10 cellular contexts compared by ENCODE assay signal in genomic region chr12:7555752-7556151, GRCh38. TPM values are rescaled to one million over a fixed set of nuclear protein-coding genes. Genes with fewer than 3 reads are reported as not detected.
DNase-seq lines count a peak whose midpoint lies in the region; ATAC-seq, FAIRE-seq and TF ChIP-seq lines count a peak whose summit lies in the region.
"Had no signal": no experiment of that assay in that cellular context is flagged by ENCODE, and none has a peak within 500 bp of the region (broad histone marks: within the 10 kb centered on the region; RNA-seq: fewer than 3 reads in every experiment).

No MANE protein-coding gene starts in this region.

- H3K4me1 ChIP-seq in astrocyte (ENCODE audit: insufficient read depth, low read length) (no peaks in the 10 kb centered on the region), upper lobe of left lung (peaks cover 0 to 3% (median 0%) of the 10 kb centered on the region in 4 donors)

- peak in 1 of 4 donors; percentile 64 for TF ChIP-seq POLR2A in upper lobe of left lung (IDR thresholded peaks at IDR 0.05)

- H4K20me1 ChIP-seq in astrocyte (ENCODE audit: insufficient read depth, low read length) = no peaks in the 10 kb centered on the region

- H3K27ac ChIP-seq in astrocyte (ENCODE audit: low read depth, low read length) = peak overlapping the region; percentile 61
- H3K27ac ChIP-seq in upper lobe of left lung = peak overlapping the region; percentile 60 to 74 (median 71)

- H3K27ac Mint-ChIP-seq in astrocyte (ENCODE audit: unreplicated experiment) = peak overlapping the region; percentile 83
- H3K27ac Mint-ChIP-seq in activated T-cell treated with anti-CD3 and anti-CD28 coated beads, Interleukin-2, amount 50 U/mL, for 24 hours = no peak overlapping the region
- H3K27ac Mint-ChIP-seq: activated CD8-positive, alpha-beta memory T cell treated with anti-CD3 and anti-CD28 coated beads, Interleukin-2, amount 10 ng/mL, durations not matched to agents 7 days and 5 days; B cell had no signal

- WGBS in upper lobe of left lung, 2 donors = 21 to 24% methylated on average over 3 of the region's 3 CpGs

- DNase-seq in Right ventricle myocardium inferior (ENCODE audit: missing footprints) (no peak), cardiac septum (ENCODE audit: low spot score) (no peak), astrocyte (ENCODE audit: low read depth) (peak; percentile 4), iris pigment epithelial cell (ENCODE audit: low read depth) (peak; percentile 85), upper lobe of left lung (no peak)
- no peak for DNase-seq in activated T-cell treated with anti-CD3 and anti-CD28 coated beads, Interleukin-2, amount 50 U/mL, for 24 hours
- DNase-seq: activated CD8-positive, alpha-beta memory T cell treated with anti-CD3 and anti-CD28 coated beads, Interleukin-2, amount 10 ng/mL, durations not matched to agents 7 days and 5 days had no signal

- no peaks in the 10 kb centered on the region for H3K36me3 ChIP-seq in astrocyte (ENCODE audit: insufficient read depth, low read length)
- H3K36me3 ChIP-seq in upper lobe of left lung = no peaks in the 10 kb centered on the region

- peaks cover 2% of the 10 kb centered on the region for H3K36me3 Mint-ChIP-seq in astrocyte (ENCODE audit: low read depth, unreplicated experiment)
- no peaks in the 10 kb centered on the region for H3K36me3 Mint-ChIP-seq in activated T-cell treated with anti-CD3 and anti-CD28 coated beads, Interleukin-2, amount 50 U/mL, for 24 hours (ENCODE audit: low read depth)
- H3K36me3 Mint-ChIP-seq: activated CD8-positive, alpha-beta memory T cell treated with anti-CD3 and anti-CD28 coated beads, Interleukin-2, amount 10 ng/mL, durations not matched to agents 7 days and 5 days had no signal

- peak overlapping the region; percentile 70 for H3K4me2 ChIP-seq in astrocyte (ENCODE audit: low read length)

- peaks cover 5% of the 10 kb centered on the region for H3K4me1 Mint-ChIP-seq in astrocyte (ENCODE audit: low read depth, unreplicated experiment)
- no peaks in the 10 kb centered on the region for H3K4me1 Mint-ChIP-seq in activated T-cell treated with anti-CD3 and anti-CD28 coated beads, Interleukin-2, amount 50 U/mL, for 24 hours (ENCODE audit: low read depth)
- H3K4me1 Mint-ChIP-seq: activated CD8-positive, alpha-beta memory T cell treated with anti-CD3 and anti-CD28 coated beads, Interleukin-2, amount 10 ng/mL, durations not matched to agents 7 days and 5 days; B cell had no signal

- peak; percentile 89 for FAIRE-seq in astrocyte (lab: Jason Lieb, UNC)

- H3K27me3 ChIP-seq in astrocyte (ENCODE audit: insufficient read depth, low read length) = no peaks in the 10 kb centered on the region
- H3K27me3 ChIP-seq in upper lobe of left lung = no peaks in the 10 kb centered on the region

- H3K9me3 ChIP-seq in astrocyte (ENCODE audit: insufficient read depth, low read depth, low read length) (no peaks in the 10 kb centered on the region), upper lobe of left lung (no peaks in the 10 kb centered on the region)

- H3K27me3 Mint-ChIP-seq in astrocyte (ENCODE audit: low read depth, unreplicated experiment) = no peaks in the 10 kb centered on the region
- peaks cover 43% of the 10 kb centered on the region for H3K27me3 Mint-ChIP-seq in activated T-cell treated with anti-CD3 and anti-CD28 coated beads, Interleukin-2, amount 50 U/mL, for 24 hours

- intact Hi-C loops in Right ventricle myocardium inferior (cut with DNase I) (no loop called here), cardiac septum (cut with DNase I) (no loop called here)

- no peaks in the 10 kb centered on the region for H3K79me2 ChIP-seq in astrocyte (ENCODE audit: insufficient read depth, low read length)

- TF ChIP-seq CTCF in astrocyte (IDR thresholded peaks at IDR 0.05; ENCODE audit: insufficient read depth, low read depth, low read length) = no peak
- TF ChIP-seq CTCF in upper lobe of left lung (IDR thresholded peaks at IDR 0.05) = no peak

- no peak overlapping the region for H3K4me3 ChIP-seq in astrocyte (ENCODE audit: insufficient read depth, low read depth, low read length)
- H3K4me3 ChIP-seq in upper lobe of left lung = no peak overlapping the region

- H3K9me3 Mint-ChIP-seq in astrocyte (ENCODE audit: unreplicated experiment) = peaks cover 8% of the 10 kb centered on the region
- peaks cover 7% of the 10 kb centered on the region for H3K9me3 Mint-ChIP-seq in activated T-cell treated with anti-CD3 and anti-CD28 coated beads, Interleukin-2, amount 50 U/mL, for 24 hours

- TF ChIP-seq EP300 in upper lobe of left lung (IDR thresholded peaks at IDR 0.05) = peak in 3 of 4 donors; percentile 12 to 84 (median 76)

- H2AFZ ChIP-seq in astrocyte (ENCODE audit: low read depth, low read length) = no peak overlapping the region

- no peak overlapping the region for H3K4me3 Mint-ChIP-seq in astrocyte (ENCODE audit: unreplicated experiment)
- no peak overlapping the region for H3K4me3 Mint-ChIP-seq in activated T-cell treated with anti-CD3 and anti-CD28 coated beads, Interleukin-2, amount 50 U/mL, for 24 hours
- H3K4me3 Mint-ChIP-seq: activated CD8-positive, alpha-beta memory T cell treated with anti-CD3 and anti-CD28 coated beads, Interleukin-2, amount 10 ng/mL, durations not matched to agents 7 days and 5 days; B cell had no signal

- no peak overlapping the region for H3K9ac ChIP-seq in astrocyte (ENCODE audit: low read length)

- ATAC-seq in Right ventricle myocardium inferior (peak; percentile 62), upper lobe of left lung (ENCODE audit: low FRiP score in 2 of 2) (peak; percentile 63 to 88), GM19324 (IDR thresholded peaks at IDR 0.05; ENCODE audit: low FRiP score, unreplicated experiment) (no peak), HG03378 (IDR thresholded peaks at IDR 0.05; ENCODE audit: unreplicated experiment) (no peak)
- ATAC-seq: activated CD8-positive, alpha-beta memory T cell treated with anti-CD3 and anti-CD28 coated beads, Interleukin-2, amount 10 ng/mL, durations not matched to agents 7 days and 5 days had no signal

RNA-seq across cellular contexts. Expression of gene CD163, which starts 52.2 kb away (rescaled TPM):
- total RNA-seq in Right ventricle myocardium inferior = 97.5 TPM
- total RNA-seq in cardiac septum = 20.6 TPM
- not detected in 2 replicates for total RNA-seq in astrocyte
- 100 to 1,000 TPM; 267 to 721 (median 394) TPM for total RNA-seq in upper lobe of left lung
- total RNA-seq: activated CD8-positive, alpha-beta memory T cell treated with anti-CD3 and anti-CD28 coated beads, Interleukin-2, amount 10 ng/mL, durations not matched to agents 7 days and 5 days had no signal

Comparison
In these comparisons a context has a peak if more than half of its experiments do, and no peak if none do; other contexts are left out.
1. ATAC-seq: peak in Right ventricle myocardium inferior (single experiment) and upper lobe of left lung (2 of 2); none in GM19324 (single experiment) and HG03378 (single experiment).
2. DNase-seq: peak in astrocyte (single experiment) and iris pigment epithelial cell (single experiment); none in Right ventricle myocardium inferior (single experiment), cardiac septum (single experiment), upper lobe of left lung (0 of 2) and activated T-cell treated with anti-CD3 and anti-CD28 coated beads, Interleukin-2, amount 50 U/mL, for 24 hours (single experiment).
3. RNA of gene CD163, which starts 52.2 kb away (total RNA-seq): 267 to 721 TPM in upper lobe of left lung, 97.5 TPM in Right ventricle myocardium inferior (single experiment) and 20.6 TPM in cardiac septum (single experiment); not detected in astrocyte; every median in the first group is over 10 times any median in the second.